In the genomic region with DNA sequence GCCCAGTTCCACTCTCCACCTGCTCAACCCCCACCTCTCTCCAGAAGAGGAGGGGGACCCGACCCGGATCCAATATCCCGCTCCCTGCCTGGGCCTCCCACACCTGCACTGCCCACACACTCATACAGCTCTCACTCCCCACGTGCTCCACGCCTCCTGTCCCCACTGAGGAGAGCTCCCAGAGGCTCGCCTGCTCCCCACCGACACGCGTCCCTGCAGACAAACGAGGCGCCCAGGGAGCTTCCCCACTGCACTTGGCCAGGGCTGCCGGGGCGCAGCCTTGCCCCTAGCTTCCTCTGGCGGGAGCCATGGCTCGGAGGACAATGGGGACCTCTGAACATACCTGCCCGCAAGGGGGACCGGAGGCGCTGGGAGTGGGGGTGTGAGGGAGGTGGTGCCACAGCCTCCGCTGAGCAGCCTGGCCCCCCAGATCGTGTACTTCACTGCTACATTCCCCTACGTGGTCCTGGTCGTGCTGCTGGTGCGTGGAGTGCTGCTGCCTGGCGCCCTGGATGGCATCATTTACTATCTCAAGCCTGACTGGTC, we compare ENCODE assay signal across 17 cellular contexts. TPM values are rescaled to one million over a fixed set of nuclear protein-coding genes. Genes with fewer than 3 reads are reported as not detected.
A peak's percentile ranks its signal among the peaks of the same experiment; 100 is the strongest.
DNase-seq lines count a peak whose midpoint lies in the region; TF ChIP-seq lines count a peak whose summit lies in the region.
"Had no signal": no experiment of that assay in that cellular context is flagged by ENCODE, and none has a peak within 500 bp of the region (broad histone marks: within the 10 kb centered on the region; RNA-seq: fewer than 3 reads in every experiment).

No MANE protein-coding gene starts in this region.

- dilution Hi-C loops in mammary epithelial cell (cut with HindIII; ENCODE audit: low sequenced_read_pairs): no loop called here

- H3K4me1 Mint-ChIP-seq in MCF 10A (ENCODE audit: insufficient read depth, unreplicated experiment): no peaks in the 10 kb centered on the region

- no peak for TF ChIP-seq CTCF in MCF 10A (IDR thresholded peaks at IDR 0.05; ENCODE audit: unreplicated experiment)
- no peak for TF ChIP-seq CTCF in mammary epithelial cell (conservative IDR thresholded peaks at IDR 0.05 in 1 of 2, IDR thresholded peaks at IDR 0.05 in 1 of 2; ENCODE audit: extremely low read depth in 1 of 2, insufficient read depth in 1 of 2, low read depth in 1 of 2, low read length in 2 of 2)

- H3K4ac ChIP-seq in neuronal stem cell (ENCODE audit: low read length): no peak overlapping the region

- H3K9me3 Mint-ChIP-seq in MCF 10A (ENCODE audit: unreplicated experiment): no peaks in the 10 kb centered on the region
- H3K9me3 Mint-ChIP-seq: CD4-positive, alpha-beta T cell had no signal

- no peak overlapping the region for H3K23ac ChIP-seq in neuronal stem cell (ENCODE audit: low read depth, low read length, poor library complexity)

- H3K27ac Mint-ChIP-seq in MCF 10A (ENCODE audit: low read depth, unreplicated experiment): no peak overlapping the region
- H3K27ac Mint-ChIP-seq: CD4-positive, alpha-beta T cell had no signal

- H3K9me3 ChIP-seq in mammary epithelial cell (replicated peaks; ENCODE audit: insufficient read depth, low read length) (no peaks in the 10 kb centered on the region), neuronal stem cell (replicated peaks in 1 of 2; ENCODE audit: control insufficient read depth in 2 of 2, insufficient read depth in 1 of 2, low read depth in 1 of 2, low read length in 2 of 2) (no peaks in the 10 kb centered on the region)

- H3K14ac ChIP-seq in neuronal stem cell (ENCODE audit: low read length): no peak overlapping the region

- H3K18ac ChIP-seq in neuronal stem cell (ENCODE audit: low read length): no peak overlapping the region

- H3K9ac ChIP-seq in mammary epithelial cell (ENCODE audit: insufficient read depth, low read length): no peak overlapping the region
- no peak overlapping the region for H3K9ac ChIP-seq in neuronal stem cell (ENCODE audit: low read depth, low read length, poor library complexity)

- no peak overlapping the region for H2AFZ ChIP-seq in mammary epithelial cell (ENCODE audit: low read depth, low read length)
- H2AFZ ChIP-seq in neuronal stem cell (ENCODE audit: low read length): no peak overlapping the region
- H2AFZ ChIP-seq: PC-9 had no signal

- no peaks in the 10 kb centered on the region for H3K27me3 Mint-ChIP-seq in MCF 10A (ENCODE audit: insufficient read depth, unreplicated experiment)
- H3K27me3 Mint-ChIP-seq: CD4-positive, alpha-beta T cell had no signal

- H3K79me2 ChIP-seq in mammary epithelial cell (ENCODE audit: insufficient read depth, low read length): peaks cover 34% of the 10 kb centered on the region

- H2BK15ac ChIP-seq in neuronal stem cell (ENCODE audit: low read length): no peak overlapping the region

- intact Hi-C loops in MCF 10A (cut with micrococcal nuclease): no loop called here
- intact Hi-C loops in mammary epithelial cell (cut with micrococcal nuclease): no loop called here

- H2BK120ac ChIP-seq in neuronal stem cell (ENCODE audit: low read depth, low read length): no peak overlapping the region

- peaks cover 7% of the 10 kb centered on the region for H3K4me1 ChIP-seq in mammary epithelial cell (ENCODE audit: insufficient read depth, low read length)
- H3K4me1 ChIP-seq in neuronal stem cell (ENCODE audit: control insufficient read depth in 2 of 2, insufficient read depth in 1 of 2, low read depth in 1 of 2, low read length in 2 of 2): peaks cover 3 to 4% of the 10 kb centered on the region in 2 donors

- BruUV-seq in MCF 10A (replicated peaks; lab: Mats Ljungman, UMichigan): no TSS peak
- BruUV-seq in mammary epithelial cell (replicated peaks; lab: Mats Ljungman, UMichigan): no TSS peak

- H4K20me1 ChIP-seq in mammary epithelial cell (ENCODE audit: insufficient read depth, low read length): no peaks in the 10 kb centered on the region

- H3K4me3 Mint-ChIP-seq in MCF 10A (ENCODE audit: unreplicated experiment): peak overlapping the region; percentile 35
- H3K4me3 Mint-ChIP-seq: CD4-positive, alpha-beta T cell had no signal

- no peak overlapping the region for H4K8ac ChIP-seq in neuronal stem cell (ENCODE audit: low read depth, low read length)

- no peak overlapping the region for H2BK5ac ChIP-seq in neuronal stem cell (ENCODE audit: low read length)

- no peak overlapping the region for H3K27ac ChIP-seq in mammary epithelial cell (ENCODE audit: insufficient read depth, low read depth, low read length)
- H3K27ac ChIP-seq in neuronal stem cell (replicated peaks; ENCODE audit: low read length): no peak overlapping the region
- H3K27ac ChIP-seq: PC-9 had no signal

- H3K4me3 ChIP-seq in mammary epithelial cell (replicated peaks in 1 of 3; ENCODE audit: insufficient read depth in 1 of 3, low read depth in 2 of 3, low read length in 3 of 3) (no peak overlapping the region), neuronal stem cell (ENCODE audit: low read length in 2 of 2) (no peak overlapping the region)
- H3K4me3 ChIP-seq: PC-9 had no signal

- H4K91ac ChIP-seq in neuronal stem cell (ENCODE audit: low read depth, low read length, poor library complexity): no peak overlapping the region

- peaks cover 12% of the 10 kb centered on the region for H3K79me1 ChIP-seq in neuronal stem cell (ENCODE audit: low read depth, low read length)

- H3K36me3 Mint-ChIP-seq in MCF 10A (ENCODE audit: insufficient read depth, unreplicated experiment): peaks cover 19% of the 10 kb centered on the region

- CTCF ChIA-PET in MCF 10A (lab: Yijun Ruan, JAX): interaction anchor here (0.6 kb wide), 1 partner anchor 81 kb away, joined by 3 read pairs; no protein-coding TSS in a partner anchor
- CTCF ChIA-PET in mammary epithelial cell (lab: Charles Lee; ENCODE audit: low non-redundant PET): no interaction called here

- no peaks in the 10 kb centered on the region for H3K27me3 ChIP-seq in mammary epithelial cell (ENCODE audit: insufficient read depth, low read length)
- peaks cover 0 to 5% (median 0%) of the 10 kb centered on the region in 3 experiments for H3K27me3 ChIP-seq in neuronal stem cell (ENCODE audit: control insufficient read depth in 3 of 3, insufficient read depth in 3 of 3, low read depth in 1 of 3, low read length in 3 of 3)

- POLR2A ChIA-PET in MCF 10A (lab: Yijun Ruan, JAX): no interaction called here

- DNase-seq in MCF 10A (ENCODE audit: unreplicated experiment): no peak
- no peak for DNase-seq in mammary epithelial cell
- DNase-seq in NCI-H2171 treated with DMSO at 0.1 percent for 48 hours (lab: John Stamatoyannopoulos, UW): peak; percentile 64
- no peak for DNase-seq in neuronal stem cell (ENCODE audit: low spot score)
- no peak for DNase-seq in activated effector memory CD4-positive, alpha-beta T cell treated with anti-CD3 and anti-CD28 coated beads, Interleukin-2, amount 50 U/mL, for 16 hours
- no peak for DNase-seq in NCI-H526 treated with DMSO at 0.1 percent for 48 hours (lab: John Stamatoyannopoulos, UW)
- DNase-seq in NCI-H748 (lab: John Stamatoyannopoulos, UW; ENCODE audit: unreplicated experiment): no peak
- DNase-seq: AML-193; CD4-positive, alpha-beta T cell; H7; IMR-90; Kasumi-1; NCI-H1436 treated with DMSO at 0.1 percent for 48 hours; NCI-H2081; NCI-H748 treated with DMSO at 0.1 percent for 48 hours; SW 1271 had no signal

- H3K36me3 ChIP-seq in mammary epithelial cell (ENCODE audit: insufficient read depth, low read length) (peaks cover 4% of the 10 kb centered on the region), neuronal stem cell (replicated peaks in 1 of 2; ENCODE audit: control insufficient read depth in 2 of 2, insufficient read depth in 2 of 2, low read length in 2 of 2) (peaks cover 11 to 64% of the 10 kb centered on the region in 2 donors)

- in situ Hi-C loops in mammary epithelial cell (cut with MboI; ENCODE audit: low sequenced_read_pairs in 2 of 2): no loop called here

- WGBS in mammary epithelial cell (ENCODE audit: low coverage, missing lambda C conversion rate): 85% methylated on average over 8 of the region's 24 CpGs
- WGBS in neuronal stem cell (ENCODE audit: extremely low coverage in 2 of 2, insufficient read length in 2 of 2, insufficient replicate concordance in 1 of 2), 2 donors: no CpG with 5 or more reads among the region's 24 CpGs

- H2AK5ac ChIP-seq in neuronal stem cell (ENCODE audit: low read depth, low read length): no peak overlapping the region

- no peak overlapping the region for H3K4me2 ChIP-seq in mammary epithelial cell (ENCODE audit: insufficient read depth, low read depth, low read length)
- H3K4me2 ChIP-seq in neuronal stem cell (ENCODE audit: insufficient read depth, low read length, poor library complexity, severe bottlenecking): peak overlapping the region; percentile 11
- H3K4me2 ChIP-seq: PC-9 had no signal

- no peak overlapping the region for H2BK12ac ChIP-seq in neuronal stem cell (ENCODE audit: low read length)

RNA-seq across cellular contexts. Expression of gene SLC6A8, which starts 5.0 kb away (rescaled TPM):
- total RNA-seq in MCF 10A (2022): 59.9 and 66.6 TPM in 2 replicates
- total RNA-seq in mammary epithelial cell: 10 to 100 TPM; 20.5 to 99.2 TPM
- polyA plus RNA-seq in mammary epithelial cell: 82.3 TPM
- 178 TPM for polyA minus RNA-seq in mammary epithelial cell
- polyA plus RNA-seq in neuronal stem cell (2013, experiment 1 of 2): 122 TPM
- 123 TPM for polyA plus RNA-seq in neuronal stem cell (2013, experiment 2 of 2)

RNA-seq across cellular contexts. Expression of gene PNCK, which starts 19.1 kb away (rescaled TPM):
- total RNA-seq in MCF 10A (2022) (not detected in 2 replicates), mammary epithelial cell (1 to 10 TPM; 1.2 to 1.7 TPM)
- 0.39 TPM for polyA plus RNA-seq in mammary epithelial cell
- polyA minus RNA-seq in mammary epithelial cell: not detected
- 20.3 TPM for polyA plus RNA-seq in neuronal stem cell (2013, experiment 1 of 2)
- 20.9 TPM for polyA plus RNA-seq in neuronal stem cell (2013, experiment 2 of 2)

RNA-seq across cellular contexts. Expression of gene BCAP31, which starts 31.5 kb away (rescaled TPM):
- 197 and 203 TPM in 2 replicates for total RNA-seq in MCF 10A (2022)
- 100 to 1,000 TPM; 156 to 277 TPM for total RNA-seq in mammary epithelial cell
- 256 TPM for polyA plus RNA-seq in mammary epithelial cell
- 371 TPM for polyA minus RNA-seq in mammary epithelial cell
- 53.3 TPM for polyA plus RNA-seq in neuronal stem cell (2013, experiment 1 of 2)
- polyA plus RNA-seq in neuronal stem cell (2013, experiment 2 of 2): 53.2 TPM

RNA-seq across cellular contexts. Expression of gene ABCD1, which starts 32.0 kb away (rescaled TPM):
- total RNA-seq in MCF 10A (2022) (3.5 and 4.1 TPM in 2 replicates), mammary epithelial cell (1 to 10 TPM; 4.0 to 5.7 TPM)
- polyA plus RNA-seq in mammary epithelial cell: 1.7 TPM
- polyA minus RNA-seq in mammary epithelial cell: 22.6 TPM
- 4.4 TPM for polyA plus RNA-seq in neuronal stem cell (2013, experiment 1 of 2)
- 4.2 TPM for polyA plus RNA-seq in neuronal stem cell (2013, experiment 2 of 2)

RNA-seq across cellular contexts. Expression of gene DUSP9, which starts 45.7 kb away (rescaled TPM):
- total RNA-seq in MCF 10A (2022) (not detected in 2 replicates), mammary epithelial cell (under 1 TPM; 0.50 to 0.64 TPM)
- 0.59 TPM for polyA plus RNA-seq in mammary epithelial cell
- polyA minus RNA-seq in mammary epithelial cell: 1.1 TPM
- 1.5 TPM for polyA plus RNA-seq in neuronal stem cell (2013, experiment 1 of 2)
- polyA plus RNA-seq in neuronal stem cell (2013, experiment 2 of 2): 1.4 TPM
- total RNA-seq: CD4-positive, alpha-beta T cell had no signal
